17 cellular contexts compared by ENCODE assay signal in genomic region chr11:73390601-73391565, GRCh38.
"Had no signal": no experiment of that assay in that cellular context is flagged by ENCODE, and none has a peak within 500 bp of the region (broad histone marks: within the 10 kb centered on the region; RNA-seq: fewer than 3 reads in every experiment).

No MANE protein-coding gene starts in this region.

- H3K36me3 ChIP-seq: adrenal gland, gastroesophageal sphincter had no signal

- H3K4me3 ChIP-seq: adrenal gland, body of pancreas, gastroesophageal sphincter, left lung, suprapubic skin had no signal

- ATAC-seq: activated CD4-positive, alpha-beta T cell treated with anti-CD3 and anti-CD28 coated beads for 36 hours; body of pancreas; gastroesophageal sphincter; left lung; right cardiac atrium had no signal

- H3K4me3 Mint-ChIP-seq: activated CD4-positive, alpha-beta memory T cell treated with anti-CD3 and anti-CD28 coated beads, Interleukin-2, amount 10 ng/mL, durations not matched to agents 7 days and 5 days; activated CD4-positive, alpha-beta T cell treated with anti-CD3 and anti-CD28 coated beads for 36 hours; type B pancreatic cell had no signal

- H3K27me3 ChIP-seq: adrenal gland, body of pancreas, gastroesophageal sphincter, left lung, suprapubic skin had no signal

- H3K36me3 Mint-ChIP-seq: type B pancreatic cell had no signal

- H3K27ac Mint-ChIP-seq: activated CD4-positive, alpha-beta memory T cell treated with anti-CD3 and anti-CD28 coated beads, Interleukin-2, amount 10 ng/mL, durations not matched to agents 7 days and 5 days; activated CD4-positive, alpha-beta T cell treated with anti-CD3 and anti-CD28 coated beads for 36 hours; activated T-helper 2 cell treated with anti-CD3 and anti-CD28 coated beads, Interferon-gamma antibody, Interleukin-2, Interleukin-4, amounts not matched to agents 10 μg/mL and 5 μg/mL and 100 μg/mL, durations not matched to agents 14 hours and 24 hours and 36 hours had no signal

- H3K9me3 Mint-ChIP-seq: activated CD4-positive, alpha-beta memory T cell treated with anti-CD3 and anti-CD28 coated beads, Interleukin-2, amount 10 ng/mL, durations not matched to agents 7 days and 5 days; activated T-helper 2 cell treated with anti-CD3 and anti-CD28 coated beads, Interferon-gamma antibody, Interleukin-2, Interleukin-4, amounts not matched to agents 10 μg/mL and 5 μg/mL and 100 μg/mL, durations not matched to agents 14 hours and 24 hours and 36 hours; type B pancreatic cell had no signal

- H3K27ac ChIP-seq: adrenal gland, body of pancreas, gastroesophageal sphincter, suprapubic skin, VCaP had no signal

- DNase-seq: activated CD4-positive, alpha-beta memory T cell treated with anti-CD3 and anti-CD28 coated beads, Interleukin-2, amount 10 ng/mL, durations not matched to agents 7 days and 5 days; activated CD4-positive, alpha-beta T cell treated with anti-CD3 and anti-CD28 coated beads for 36 hours; activated naive CD4-positive, alpha-beta T cell treated with anti-CD3 and anti-CD28 coated beads, Interleukin-2, amount 50 U/mL, for 16 hours; adrenal gland; body of pancreas; central memory CD4-positive, alpha-beta T cell; cortex of kidney; islet precursor cell; left lung; small intestine; T-helper 1 cell had no signal

- H3K9me3 ChIP-seq: adrenal gland, body of pancreas, gastroesophageal sphincter, left lung, suprapubic skin had no signal

- H3K27me3 Mint-ChIP-seq: activated CD4-positive, alpha-beta memory T cell treated with anti-CD3 and anti-CD28 coated beads, Interleukin-2, amount 10 ng/mL, durations not matched to agents 7 days and 5 days; activated CD4-positive, alpha-beta T cell treated with anti-CD3 and anti-CD28 coated beads for 36 hours; type B pancreatic cell had no signal
